14 cellular contexts compared by ENCODE assay signal in genomic region chr6:11179978-11180303, GRCh38.
"Had no signal": no experiment of that assay in that cellular context is flagged by ENCODE, and none has a peak within 500 bp of the region (broad histone marks: within the 10 kb centered on the region; RNA-seq: fewer than 3 reads in every experiment).

No MANE protein-coding gene starts in this region.

- H3K4me3 ChIP-seq: cardiac muscle cell had no signal

- DNase-seq: activated CD4-positive, alpha-beta memory T cell treated with anti-CD3 and anti-CD28 coated beads for 36 hours; activated CD8-positive, alpha-beta memory T cell treated with anti-CD3 and anti-CD28 coated beads, Interleukin-2, amount 50 U/mL, for 4 hours; activated naive CD8-positive, alpha-beta T cell treated with anti-CD3 and anti-CD28 coated beads, Interleukin-2, amount 10 ng/mL, durations not matched to agents 7 days and 5 days; aorta; glutamatergic neuron; left cardiac atrium; stimulated activated CD4-positive, alpha-beta T cell treated with anti-CD3 and anti-CD28 coated beads, Interleukin-4, amount 100 ng/mL, for 1 hour; stimulated activated CD8-positive, alpha-beta memory T cell treated with anti-CD3 and anti-CD28 coated beads, Interleukin-4, amount 100 ng/mL, for 48 hours; T-helper 9 cell had no signal

- H3K4me3 Mint-ChIP-seq: activated CD4-positive, alpha-beta memory T cell treated with anti-CD3 and anti-CD28 coated beads for 36 hours; activated naive CD8-positive, alpha-beta T cell treated with anti-CD3 and anti-CD28 coated beads, Interleukin-2, amount 10 ng/mL, durations not matched to agents 7 days and 5 days; nephron; stimulated activated naive CD8-positive, alpha-beta T cell treated with anti-CD3 and anti-CD28 coated beads, Interleukin-15, Interleukin-2, amounts not matched to agents 100 ng/mL and 50 ng/mL, for 24 hours had no signal

- H3K27me3 Mint-ChIP-seq: activated CD4-positive, alpha-beta memory T cell treated with anti-CD3 and anti-CD28 coated beads for 36 hours; activated naive CD8-positive, alpha-beta T cell treated with anti-CD3 and anti-CD28 coated beads, Interleukin-2, amount 10 ng/mL, durations not matched to agents 7 days and 5 days; stimulated activated naive CD8-positive, alpha-beta T cell treated with anti-CD3 and anti-CD28 coated beads, Interleukin-15, Interleukin-2, amounts not matched to agents 100 ng/mL and 50 ng/mL, for 24 hours had no signal

- H3K27ac ChIP-seq: cardiac muscle cell had no signal

- H3K27me3 ChIP-seq: cardiac muscle cell had no signal

- H3K4me1 Mint-ChIP-seq: nephron had no signal

- ATAC-seq: esophagus mucosa, left cardiac atrium had no signal

- H3K27ac Mint-ChIP-seq: activated CD4-positive, alpha-beta memory T cell treated with anti-CD3 and anti-CD28 coated beads for 36 hours; activated naive CD8-positive, alpha-beta T cell treated with anti-CD3 and anti-CD28 coated beads, Interleukin-2, amount 10 ng/mL, durations not matched to agents 7 days and 5 days; nephron; stimulated activated naive CD8-positive, alpha-beta T cell treated with anti-CD3 and anti-CD28 coated beads, Interleukin-15, Interleukin-2, amounts not matched to agents 100 ng/mL and 50 ng/mL, for 24 hours had no signal

- FAIRE-seq: endometrium had no signal
